In genomic region chr22:38104084-38104483, GRCh38 we compare ENCODE assay signal across 10 cellular contexts. TPM values are rescaled to one million over a fixed set of nuclear protein-coding genes. Genes with fewer than 3 reads are reported as not detected.
DNase-seq lines count a peak whose midpoint lies in the region; ATAC-seq and TF ChIP-seq lines count a peak whose summit lies in the region.
"Had no signal": no experiment of that assay in that cellular context is flagged by ENCODE, and none has a peak within 500 bp of the region (broad histone marks: within the 10 kb centered on the region; RNA-seq: fewer than 3 reads in every experiment).

No MANE protein-coding gene starts in this region.

- no peaks in the 10 kb centered on the region for H3K9me3 Mint-ChIP-seq in glutamatergic neuron (ENCODE audit: unreplicated experiment)

- H3K27me3 Mint-ChIP-seq in glutamatergic neuron (ENCODE audit: unreplicated experiment) = peaks cover 8% of the 10 kb centered on the region

- H3K36me3 Mint-ChIP-seq in glutamatergic neuron (ENCODE audit: unreplicated experiment) = no peaks in the 10 kb centered on the region

- H3K4me1 ChIP-seq in A673 (ENCODE audit: insufficient read depth, low read length, poor library complexity, severe bottlenecking) (no peaks in the 10 kb centered on the region), RWPE2 (ENCODE audit: insufficient read depth, poor library complexity, severe bottlenecking) (no peaks in the 10 kb centered on the region)
- H3K4me1 ChIP-seq: uterus had no signal

- H3K27ac Mint-ChIP-seq in glutamatergic neuron (ENCODE audit: unreplicated experiment) = no peak overlapping the region

- POLR2A ChIA-PET in A673 (lab: Charles Lee; ENCODE audit: low non-redundant PET) = interaction anchor here (0.6 kb wide), 1 partner anchor 15 kb away, joined by 3 read pairs; no protein-coding TSS in a partner anchor

- H3K27me3 ChIP-seq in A673 (replicated peaks; ENCODE audit: insufficient read depth, low read depth, low read length, poor library complexity) (no peaks in the 10 kb centered on the region), RWPE2 (ENCODE audit: insufficient read depth, poor library complexity, severe bottlenecking) (no peaks in the 10 kb centered on the region)
- H3K27me3 ChIP-seq: uterus had no signal

- H3K4me3 ChIP-seq in A673 (ENCODE audit: low read depth, low read length, poor library complexity, severe bottlenecking) = no peak overlapping the region
- H3K4me3 ChIP-seq in RWPE2 (ENCODE audit: severe bottlenecking) = no peak overlapping the region
- H3K4me3 ChIP-seq: uterus had no signal

- no peaks in the 10 kb centered on the region for H3K9me3 ChIP-seq in A673 (ENCODE audit: low read depth, low read length, poor library complexity, severe bottlenecking)
- no peaks in the 10 kb centered on the region for H3K9me3 ChIP-seq in RWPE2 (ENCODE audit: severe bottlenecking)
- H3K9me3 ChIP-seq: uterus had no signal

- DNase-seq in A673 (ENCODE audit: low spot score) (no peak), RWPE2 (ENCODE audit: low spot score) (peak; percentile 9), glutamatergic neuron (no peak), T-helper 1 cell (no peak), NCI-H2029 (lab: John Stamatoyannopoulos, UW) (no peak), nucleus accumbens (lab: John Stamatoyannopoulos, UW) (no peak)
- DNase-seq: KG1, uterus had no signal

- H3K4me1 Mint-ChIP-seq in glutamatergic neuron (ENCODE audit: low read depth, unreplicated experiment) = peaks cover 9% of the 10 kb centered on the region

- H3K36me3 ChIP-seq in A673 (ENCODE audit: insufficient read depth, low read length, poor library complexity, severe bottlenecking) (no peaks in the 10 kb centered on the region), RWPE2 (ENCODE audit: low read depth) (no peaks in the 10 kb centered on the region)
- H3K36me3 ChIP-seq: uterus had no signal

- TF ChIP-seq CTCF in A673 (conservative IDR thresholded peaks at IDR 0.05; ENCODE audit: low read depth, low read length) (0 out of 2 replicates have a peak, but pooled peaks have one; percentile 26), GM12872 (IDR thresholded peaks at IDR 0.05; ENCODE audit: insufficient read depth, low read depth, low read length) (peak; percentile 55), RWPE2 (IDR thresholded peaks at IDR 0.05; ENCODE audit: poor library complexity, severe bottlenecking) (no peak), glutamatergic neuron (IDR thresholded peaks at IDR 0.05; ENCODE audit: partially characterized antibody, unreplicated experiment) (peak; percentile 33)

- no peak overlapping the region for H3K4me3 Mint-ChIP-seq in glutamatergic neuron (ENCODE audit: unreplicated experiment)

- CTCF ChIA-PET in A673 (lab: Charles Lee) = interaction anchor here (0.9 to 1.0 kb wide), 2 partner anchors 12 to 52 kb away, joined by 10 read pairs; no protein-coding TSS in a partner anchor

- intact Hi-C loops in A673 (cut with micrococcal nuclease; ENCODE audit: unreplicated experiment) = no loop called here

- BruUV-seq in A673 (replicated peaks; lab: Mats Ljungman, UMichigan) = no TSS peak

- H3K27ac ChIP-seq in A673 (ENCODE audit: low read depth, low read length, poor library complexity, severe bottlenecking) = no peak overlapping the region
- no peak overlapping the region for H3K27ac ChIP-seq in RWPE2 (ENCODE audit: poor library complexity, severe bottlenecking)
- H3K27ac ChIP-seq: uterus had no signal

- no peak for ATAC-seq in RWPE2 (ENCODE audit: low read depth)
- ATAC-seq in GM18511 (IDR thresholded peaks at IDR 0.05; ENCODE audit: unreplicated experiment) = no peak

RNA-seq across cellular contexts. Expression of gene BAIAP2L2, which starts 6.4 kb away (rescaled TPM):
- 1.6 and 2.5 TPM in 2 replicates for total RNA-seq in A673 (2021)
- total RNA-seq in glutamatergic neuron (ENCODE audit: unreplicated experiment) = 28.6 TPM

RNA-seq across cellular contexts. Expression of gene SLC16A8, which starts 20.1 kb away (rescaled TPM):
- total RNA-seq in A673 (2021) (not detected in 2 replicates), glutamatergic neuron (ENCODE audit: unreplicated experiment) (not detected)

RNA-seq across cellular contexts. Expression of gene PICK1, which starts 46.9 kb away (rescaled TPM):
- total RNA-seq in A673 (2021) (24.8 and 26.6 TPM in 2 replicates), glutamatergic neuron (ENCODE audit: unreplicated experiment) (44.8 TPM)
